ENCODE assay signal across 1 cellular context in the genomic region with DNA sequence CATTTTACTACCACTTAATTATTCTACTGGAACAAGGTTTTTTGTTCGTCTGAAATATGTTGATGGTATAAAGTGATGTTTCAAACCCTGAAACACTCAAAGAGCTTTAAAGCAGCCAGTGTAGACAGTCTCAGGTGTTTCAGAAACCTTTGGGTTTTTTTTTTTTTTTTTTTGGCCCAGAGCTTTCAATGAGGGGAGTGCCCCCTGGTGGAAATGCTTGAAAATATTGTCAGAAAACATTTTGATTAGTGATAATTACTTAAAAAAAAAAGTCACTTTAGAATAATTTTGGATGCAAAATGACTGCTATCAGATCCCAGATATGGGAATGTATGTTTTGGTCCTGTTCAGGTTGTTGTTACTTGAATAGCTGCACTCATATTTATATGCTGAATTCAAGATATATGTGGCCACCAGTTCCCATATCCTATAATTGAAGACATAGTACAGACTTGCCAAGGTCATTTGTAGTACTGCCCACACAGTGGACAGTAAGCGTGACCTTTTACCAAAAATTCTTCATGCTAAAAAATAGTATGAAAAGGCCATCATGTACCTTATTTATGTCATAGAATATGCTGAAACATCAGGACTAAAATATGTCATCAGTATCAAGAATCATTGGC.
A peak's percentile ranks its signal among the peaks of the same experiment; 100 is the strongest.
TF ChIP-seq lines count a peak whose summit lies in the region.

No MANE protein-coding gene starts in this region.

TF ChIP-seq in GM12878, 131 proteins besides CTCF, POLR2A, EP300 and RAD21:
- TF ChIP-seq CBX3 (IDR thresholded peaks at IDR 0.05; ENCODE audit: borderline replicate concordance, low read depth) (no peak), ZNF384 (IDR thresholded peaks at IDR 0.05; ENCODE audit: borderline replicate concordance, low read depth, low read length) (peak; percentile 96), BRCA1 (IDR thresholded peaks at IDR 0.05; ENCODE audit: low read depth, low read length) (no peak), IKZF2 (IDR thresholded peaks at IDR 0.05) (no peak), SMC3 (IDR thresholded peaks at IDR 0.05; ENCODE audit: borderline replicate concordance, low read length) (peak; percentile 36; the same call in 1 of the 2 replicates), MXI1 (IDR thresholded peaks at IDR 0.05; ENCODE audit: low read depth, low read length) (no peak)
- TF ChIP-seq, protein P1, sequence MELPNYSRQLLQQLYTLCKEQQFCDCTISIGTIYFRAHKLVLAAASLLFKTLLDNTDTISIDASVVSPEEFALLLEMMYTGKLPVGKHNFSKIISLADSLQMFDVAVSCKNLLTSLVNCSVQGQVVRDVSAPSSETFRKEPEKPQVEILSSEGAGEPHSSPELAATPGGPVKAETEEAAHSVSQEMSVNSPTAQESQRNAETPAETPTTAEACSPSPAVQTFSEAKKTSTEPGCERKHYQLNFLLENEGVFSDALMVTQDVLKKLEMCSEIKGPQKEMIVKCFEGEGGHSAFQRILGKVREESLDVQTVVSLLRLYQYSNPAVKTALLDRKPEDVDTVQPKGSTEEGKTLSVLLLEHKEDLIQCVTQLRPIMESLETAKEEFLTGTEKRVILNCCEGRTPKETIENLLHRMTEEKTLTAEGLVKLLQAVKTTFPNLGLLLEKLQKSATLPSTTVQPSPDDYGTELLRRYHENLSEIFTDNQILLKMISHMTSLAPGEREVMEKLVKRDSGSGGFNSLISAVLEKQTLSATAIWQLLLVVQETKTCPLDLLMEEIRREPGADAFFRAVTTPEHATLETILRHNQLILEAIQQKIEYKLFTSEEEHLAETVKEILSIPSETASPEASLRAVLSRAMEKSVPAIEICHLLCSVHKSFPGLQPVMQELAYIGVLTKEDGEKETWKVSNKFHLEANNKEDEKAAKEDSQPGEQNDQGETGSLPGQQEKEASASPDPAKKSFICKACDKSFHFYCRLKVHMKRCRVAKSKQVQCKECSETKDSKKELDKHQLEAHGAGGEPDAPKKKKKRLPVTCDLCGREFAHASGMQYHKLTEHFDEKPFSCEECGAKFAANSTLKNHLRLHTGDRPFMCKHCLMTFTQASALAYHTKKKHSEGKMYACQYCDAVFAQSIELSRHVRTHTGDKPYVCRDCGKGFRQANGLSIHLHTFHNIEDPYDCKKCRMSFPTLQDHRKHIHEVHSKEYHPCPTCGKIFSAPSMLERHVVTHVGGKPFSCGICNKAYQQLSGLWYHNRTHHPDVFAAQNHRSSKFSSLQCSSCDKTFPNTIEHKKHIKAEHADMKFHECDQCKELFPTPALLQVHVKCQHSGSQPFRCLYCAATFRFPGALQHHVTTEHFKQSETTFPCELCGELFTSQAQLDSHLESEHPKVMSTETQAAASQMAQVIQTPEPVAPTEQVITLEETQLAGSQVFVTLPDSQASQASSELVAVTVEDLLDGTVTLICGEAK (IDR thresholded peaks at IDR 0.05; ENCODE audit: borderline replicate concordance): no peak
